In genomic region chr2:120346034-120346666, GRCh38 we compare ENCODE assay signal across 8 cellular contexts. TPM values are rescaled to one million over a fixed set of nuclear protein-coding genes. Genes with fewer than 3 reads are reported as not detected.
DNase-seq lines count a peak whose midpoint lies in the region; ATAC-seq and TF ChIP-seq lines count a peak whose summit lies in the region.

Gene INHBB (plus strand): TSS chr2:120346136. CDS start chr2:120346189, 53 bp downstream.

- no peaks in the 10 kb centered on the region for H3K9me3 Mint-ChIP-seq in CD8-positive, alpha-beta T cell
- H3K9me3 Mint-ChIP-seq in naive B cell: peaks cover 0 to 2% (median 0%) of the 10 kb centered on the region in 7 donors

- H3K27me3 ChIP-seq in CD8-positive, alpha-beta T cell (ENCODE audit: insufficient read depth, low read length): peaks cover 25% of the 10 kb centered on the region

- H3K36me3 Mint-ChIP-seq in CD8-positive, alpha-beta T cell: no peaks in the 10 kb centered on the region
- H3K36me3 Mint-ChIP-seq in naive B cell: no peaks in the 10 kb centered on the region

- H3K9me3 ChIP-seq in CD8-positive, alpha-beta T cell (ENCODE audit: low read length): no peaks in the 10 kb centered on the region

- H3K27ac ChIP-seq in CD8-positive, alpha-beta T cell (ENCODE audit: low read depth, low read length): no peak within 1 kb of the TSS

- peak within 1 kb of the TSS; percentile 80 for H3K4me3 Mint-ChIP-seq in CD8-positive, alpha-beta T cell
- H3K4me3 Mint-ChIP-seq in naive B cell: peak within 1 kb of the TSS; percentile 75 to 93 (median 82)

- peaks cover 20% of the 10 kb centered on the region for H3K4me1 ChIP-seq in CD8-positive, alpha-beta T cell (ENCODE audit: insufficient read depth, low read length)

- no peak within 1 kb of the TSS for H3K27ac Mint-ChIP-seq in CD8-positive, alpha-beta T cell
- peak within 1 kb of the TSS in 2 of 6 donors; percentile 76 to 85 for H3K27ac Mint-ChIP-seq in naive B cell

- TF ChIP-seq CTCF in CD8-positive, alpha-beta T cell (IDR thresholded peaks at IDR 0.05): no peak

- intact Hi-C loops in CD8-positive, alpha-beta T cell (cut with DNase I, micrococcal nuclease): no loop called here

- peak; percentile 39 for ATAC-seq in CD8-positive, alpha-beta T cell
- ATAC-seq in naive B cell (ENCODE audit: low read depth in 2 of 2): peak; percentile 15 to 22
- no peak for ATAC-seq in GM19395 (IDR thresholded peaks at IDR 0.05; ENCODE audit: unreplicated experiment)
- no peak for ATAC-seq in GM21825 (IDR thresholded peaks at IDR 0.05; ENCODE audit: unreplicated experiment)
- no peak for ATAC-seq in HG03442 (IDR thresholded peaks at IDR 0.05; ENCODE audit: unreplicated experiment)

- CTCF ChIA-PET in CD8-positive, alpha-beta T cell (lab: Charles Lee): no interaction called here

- peak within 1 kb of the TSS; percentile 45 for H3K4me3 ChIP-seq in CD8-positive, alpha-beta T cell (ENCODE audit: low read depth, low read length)

- H3K4me1 Mint-ChIP-seq in CD8-positive, alpha-beta T cell (ENCODE audit: low read depth): peaks cover 25% of the 10 kb centered on the region
- H3K4me1 Mint-ChIP-seq in naive B cell: peaks cover 16 to 28% (median 25%) of the 10 kb centered on the region in 3 donors

- TF ChIP-seq POLR2A in erythroblast (IDR thresholded peaks at IDR 0.05; ENCODE audit: low read length): no peak

- no peaks in the 10 kb centered on the region for H3K36me3 ChIP-seq in CD8-positive, alpha-beta T cell (ENCODE audit: insufficient read depth, low read length)

- peaks cover 58% of the 10 kb centered on the region for H3K27me3 Mint-ChIP-seq in CD8-positive, alpha-beta T cell (ENCODE audit: low read depth)
- H3K27me3 Mint-ChIP-seq in naive B cell: peaks cover 58 to 70% (median 60%) of the 10 kb centered on the region in 3 donors

- no peak for DNase-seq in CD8-positive, alpha-beta T cell
- DNase-seq in NCI-H2029 treated with DMSO at 0.1 percent for 48 hours (lab: John Stamatoyannopoulos, UW) (peak; percentile 10), dermis blood vessel endothelial cell (peak; percentile 36), naive B cell (no peak), erythroblast (lab: John Stamatoyannopoulos, UW) (no peak)

- POLR2A ChIA-PET in CD8-positive, alpha-beta T cell (lab: Charles Lee): no interaction called here

RNA-seq across cellular contexts. Expression of gene INHBB, which starts in this region (rescaled TPM):
- total RNA-seq in CD8-positive, alpha-beta T cell: not detected
- 8.5 and 11.8 TPM in 2 replicates for total RNA-seq in dermis blood vessel endothelial cell
- under 1 TPM in 1 of 6 donors, not detected in 5; 0.09 TPM for polyA plus RNA-seq in naive B cell (ENCODE audit: low read depth in 6 of 6)

Comparison
In these comparisons a context has a peak if more than half of its experiments do, and no peak if none do; other contexts are left out.
1. Peak in ATAC-seq and H3K4me3 ChIP-seq in CD8-positive, alpha-beta T cell; RNA of the gene not detected or under 1 TPM.
2. Peak in ATAC-seq in naive B cell; RNA of the gene not detected or under 1 TPM.
3. DNase-seq: peak in NCI-H2029 treated with DMSO at 0.1 percent for 48 hours (single experiment) and dermis blood vessel endothelial cell (single experiment); none in CD8-positive, alpha-beta T cell (0 of 7), naive B cell (single experiment) and erythroblast (0 of 2).